Comparison of ENCODE assay signal across 10 cellular contexts in the genomic region with DNA sequence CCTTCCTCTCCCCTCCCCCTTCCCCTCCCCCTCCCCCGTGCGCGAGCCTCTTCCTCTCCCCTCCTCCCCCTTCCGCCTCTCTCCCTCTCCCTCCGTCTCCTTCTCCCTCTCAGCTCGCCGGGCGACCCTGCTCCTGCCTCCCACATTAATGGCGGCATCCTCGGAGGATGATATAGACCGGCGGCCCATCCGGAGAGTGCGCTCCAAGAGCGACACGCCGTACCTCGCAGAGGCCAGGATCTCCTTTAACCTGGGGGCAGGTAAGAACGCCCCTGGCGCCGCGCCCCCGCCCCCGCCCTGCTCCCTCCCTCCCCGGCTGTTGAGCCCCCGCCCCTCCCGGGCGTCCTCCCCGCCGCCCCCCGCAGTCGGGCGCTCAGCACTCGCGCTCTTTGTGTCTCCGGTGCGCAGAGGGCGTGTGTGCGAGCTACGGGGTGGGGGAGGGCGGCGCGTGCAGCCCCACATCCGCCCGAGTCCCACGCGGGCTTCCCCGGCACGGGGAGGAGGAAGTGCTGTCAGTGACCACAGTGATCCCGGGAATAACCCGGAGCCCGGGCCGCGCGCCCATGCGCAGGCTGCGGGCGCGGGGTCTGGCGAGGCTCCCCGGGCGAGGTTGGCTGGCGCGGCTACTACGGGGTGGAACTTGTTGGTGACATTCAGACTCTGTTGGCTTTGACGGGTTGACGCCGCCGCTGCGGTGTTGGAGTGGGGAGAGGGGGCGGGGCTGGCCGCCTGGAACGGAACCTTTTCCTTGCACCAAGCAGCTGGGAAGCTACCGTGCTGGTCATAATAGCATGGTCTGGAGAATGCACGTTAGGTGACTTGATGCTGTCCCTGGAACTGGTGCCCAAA. TPM values are rescaled to one million over a fixed set of nuclear protein-coding genes. Genes with fewer than 3 reads are reported as not detected.
DNase-seq lines count a peak whose midpoint lies in the region; ATAC-seq, FAIRE-seq and TF ChIP-seq lines count a peak whose summit lies in the region.
"Had no signal": no experiment of that assay in that cellular context is flagged by ENCODE, and none has a peak within 500 bp of the region (broad histone marks: within the 10 kb centered on the region; RNA-seq: fewer than 3 reads in every experiment).

No MANE protein-coding gene starts in this region.

- H3K14ac ChIP-seq in neuronal stem cell (ENCODE audit: low read length), result no peak overlapping the region

- H3K79me2 ChIP-seq in HepG2 (ENCODE audit: insufficient read depth, low read length), result no peaks in the 10 kb centered on the region

- H3K9ac ChIP-seq in neuronal stem cell (ENCODE audit: low read depth, low read length, poor library complexity), result peak overlapping the region; percentile 30
- H3K9ac ChIP-seq in HepG2 (ENCODE audit: insufficient read depth, low read depth, low read length), result no peak overlapping the region

- no peak overlapping the region for H3K4ac ChIP-seq in neuronal stem cell (ENCODE audit: low read length)

- H3K4me3 ChIP-seq in coronary artery (peak overlapping the region; percentile 57), neuronal stem cell (ENCODE audit: low read length in 2 of 2) (peak overlapping the region; percentile 22 to 84), HepG2 (replicated peaks in 1 of 3; ENCODE audit: insufficient read depth in 1 of 3, low read depth in 2 of 3, low read length in 3 of 3) (no peak overlapping the region)
- H3K4me3 ChIP-seq in CD4-positive, alpha-beta memory T cell (ENCODE audit: low read length in 2 of 2), result no peak overlapping the region
- H3K4me3 ChIP-seq: lung had no signal

- no peaks in the 10 kb centered on the region for H3K79me1 ChIP-seq in neuronal stem cell (ENCODE audit: low read depth, low read length)

- no peaks in the 10 kb centered on the region for H3K9me3 ChIP-seq in neuronal stem cell (replicated peaks in 1 of 2; ENCODE audit: control insufficient read depth in 2 of 2, insufficient read depth in 1 of 2, low read depth in 1 of 2, low read length in 2 of 2)
- no peaks in the 10 kb centered on the region for H3K9me3 ChIP-seq in CD4-positive, alpha-beta memory T cell (ENCODE audit: control insufficient read depth in 1 of 2, low read length in 2 of 2)
- H3K9me3 ChIP-seq in HepG2 (ENCODE audit: low read length), result no peaks in the 10 kb centered on the region

- no peak overlapping the region for H4K91ac ChIP-seq in neuronal stem cell (ENCODE audit: low read depth, low read length, poor library complexity)

- no peak overlapping the region for H3K27ac Mint-ChIP-seq in CD4-positive, alpha-beta memory T cell

- no peak overlapping the region for H2BK120ac ChIP-seq in neuronal stem cell (ENCODE audit: low read depth, low read length)

- peaks cover 0 to 2% of the 10 kb centered on the region in 2 donors for H3K36me3 Mint-ChIP-seq in CD4-positive, alpha-beta memory T cell

- intact Hi-C loops in CD4-positive, alpha-beta memory T cell (cut with micrococcal nuclease), result no loop called here
- intact Hi-C loops in HepG2 (cut with micrococcal nuclease; ENCODE audit: unreplicated experiment), result no loop called here

- H2AK5ac ChIP-seq in neuronal stem cell (ENCODE audit: low read depth, low read length), result no peak overlapping the region

- H3K27me3 ChIP-seq in neuronal stem cell (ENCODE audit: control insufficient read depth in 3 of 3, insufficient read depth in 3 of 3, low read depth in 1 of 3, low read length in 3 of 3) (peaks cover 0 to 28% (median 17%) of the 10 kb centered on the region in 3 experiments), HepG2 (ENCODE audit: control insufficient read depth in 1 of 2, insufficient read depth in 2 of 2, low read length in 2 of 2) (peaks cover 0 to 3% of the 10 kb centered on the region in 2 experiments; a peak in 1 of 5 replicates)
- no peaks in the 10 kb centered on the region for H3K27me3 ChIP-seq in CD4-positive, alpha-beta memory T cell (ENCODE audit: insufficient read depth, low read length)

- no peak for TF ChIP-seq POLR2A in HepG2 (IDR thresholded peaks at IDR 0.05; ENCODE audit: insufficient read depth in 1 of 2, low read depth in 2 of 2, low read length in 2 of 2)

- H2AFZ ChIP-seq in neuronal stem cell (ENCODE audit: low read length), result peak overlapping the region; percentile 56
- H2AFZ ChIP-seq in HepG2 (ENCODE audit: low read length), result no peak overlapping the region

- WGBS in neuronal stem cell (ENCODE audit: extremely low coverage in 2 of 2, insufficient read length in 2 of 2, insufficient replicate concordance in 1 of 2), 2 donors, result no CpG with 5 or more reads among the region's 75 CpGs
- WGBS in HepG2 (ENCODE audit: low lambda C conversion rate), result 53% methylated on average over 69 of the region's 75 CpGs

- H4K20me1 ChIP-seq in HepG2 (ENCODE audit: insufficient read depth, low read length), result no peaks in the 10 kb centered on the region

- H3K4me2 ChIP-seq in neuronal stem cell (ENCODE audit: insufficient read depth, low read length, poor library complexity, severe bottlenecking) (peak overlapping the region; percentile 95), HepG2 (ENCODE audit: low read depth, low read length) (no peak overlapping the region)

- no peak overlapping the region for H3K23ac ChIP-seq in neuronal stem cell (ENCODE audit: low read depth, low read length, poor library complexity)

- H3K36me3 ChIP-seq in neuronal stem cell (replicated peaks in 1 of 2; ENCODE audit: control insufficient read depth in 2 of 2, insufficient read depth in 2 of 2, low read length in 2 of 2), result no peaks in the 10 kb centered on the region
- H3K36me3 ChIP-seq in CD4-positive, alpha-beta memory T cell (ENCODE audit: insufficient read depth, low read length), result no peaks in the 10 kb centered on the region
- no peaks in the 10 kb centered on the region for H3K36me3 ChIP-seq in HepG2 (replicated peaks in 1 of 2; ENCODE audit: control insufficient read depth in 1 of 2, insufficient read depth in 2 of 2, low read length in 2 of 2)

- TF ChIP-seq CTCF in coronary artery (IDR thresholded peaks at IDR 0.05) (no peak), HepG2 (CRISPR knock-in tag; IDR thresholded peaks at IDR 0.05) (no peak)

- POLR2A ChIA-PET in CD4-positive, alpha-beta memory T cell (lab: Charles Lee; ENCODE audit: partially characterized antibody), result no interaction called here
- POLR2A ChIA-PET in HepG2 (lab: Yijun Ruan, JAX), result no interaction called here

- no peak for FAIRE-seq in HepG2 (lab: Jason Lieb, UNC)
- FAIRE-seq: RCC 7860 had no signal

- in situ Hi-C loops in HepG2 (cut with HindIII; ENCODE audit: extremely low pct_ligation_motif_present, low pct_unique_long_range_greater_than_20kb), result no loop called here

- H4K8ac ChIP-seq in neuronal stem cell (ENCODE audit: low read depth, low read length), result no peak overlapping the region

- DNase-seq in Daoy (ENCODE audit: low read depth) (peak; percentile 53), NCI-H1930 (lab: John Stamatoyannopoulos, UW) (peak; percentile 32 to 56), coronary artery (ENCODE audit: low spot score) (no peak), neuronal stem cell (ENCODE audit: low spot score) (peak; percentile 43), OCI-M1 (lab: John Stamatoyannopoulos, UW) (no peak), HepG2 (ENCODE audit: low spot score) (no peak)
- DNase-seq in CD4-positive, alpha-beta memory T cell, result no peak
- no peak for DNase-seq in activated CD4-positive, alpha-beta T cell treated with anti-CD3 and anti-CD28 coated beads, Interleukin-2, amount 50 U/mL, for 4 hours

- H2BK5ac ChIP-seq in neuronal stem cell (ENCODE audit: low read length), result no peak overlapping the region

- no peak for ATAC-seq in HepG2

- peaks cover 0 to 6% (median 0%) of the 10 kb centered on the region in 4 donors for H3K4me1 Mint-ChIP-seq in CD4-positive, alpha-beta memory T cell

- H3K9me3 Mint-ChIP-seq in CD4-positive, alpha-beta memory T cell, result peaks cover 2 to 33% (median 13%) of the 10 kb centered on the region in 8 donors

- peaks cover 0 to 8% of the 10 kb centered on the region in 2 donors for H3K4me1 ChIP-seq in neuronal stem cell (ENCODE audit: control insufficient read depth in 2 of 2, insufficient read depth in 1 of 2, low read depth in 1 of 2, low read length in 2 of 2)
- H3K4me1 ChIP-seq in CD4-positive, alpha-beta memory T cell (ENCODE audit: insufficient read depth, low read length), result no peaks in the 10 kb centered on the region
- no peaks in the 10 kb centered on the region for H3K4me1 ChIP-seq in HepG2 (ENCODE audit: insufficient read depth, low read length)

- BruUV-seq in HepG2 (replicated peaks; lab: Mats Ljungman, UMichigan), result no TSS peak

- CTCF ChIA-PET in CD4-positive, alpha-beta memory T cell (lab: Charles Lee; ENCODE audit: partially characterized antibody), result no interaction called here
- CTCF ChIA-PET in HepG2 (lab: Yijun Ruan, JAX; ENCODE audit: low intra/inter-chr PET ratio, low total read pairs), result no interaction called here

- peaks cover 26 to 33% of the 10 kb centered on the region in 2 donors for H3K27me3 Mint-ChIP-seq in CD4-positive, alpha-beta memory T cell

- H3K4me3 Mint-ChIP-seq in CD4-positive, alpha-beta memory T cell, result no peak overlapping the region

- no peak overlapping the region for H2BK15ac ChIP-seq in neuronal stem cell (ENCODE audit: low read length)

- H3K18ac ChIP-seq in neuronal stem cell (ENCODE audit: low read length), result peak overlapping the region; percentile 67

- H2BK12ac ChIP-seq in neuronal stem cell (ENCODE audit: low read length), result no peak overlapping the region

- no peak for TF ChIP-seq EP300 in HepG2 (IDR thresholded peaks at IDR 0.05; ENCODE audit: low read depth in 2 of 2, low read length in 2 of 2)
- no peak for TF ChIP-seq EP300 in HepG2 (CRISPR knock-in tag; IDR thresholded peaks at IDR 0.05; ENCODE audit: borderline replicate concordance)

- H3K27ac ChIP-seq in coronary artery (no peak overlapping the region), neuronal stem cell (replicated peaks; ENCODE audit: low read length) (no peak overlapping the region), HepG2 (ENCODE audit: extremely low read length, insufficient read depth, low read length) (no peak overlapping the region)
- H3K27ac ChIP-seq in CD4-positive, alpha-beta memory T cell (ENCODE audit: low read depth, low read length), result no peak overlapping the region

- TF ChIP-seq RAD21 in HepG2 (CRISPR knock-in tag; IDR thresholded peaks at IDR 0.05), result no peak

RNA-seq across cellular contexts. Expression of a gene that starts 33.2 kb away (rescaled TPM):
- 4.1 and 13.2 TPM in 2 replicates for total RNA-seq in Daoy (2014; rRNA removed; shearing (Covaris generic))
- 9.4 TPM for polyA plus RNA-seq in neuronal stem cell (2013, experiment 1 of 2)
- polyA plus RNA-seq in neuronal stem cell (2013, experiment 2 of 2), result 9.9 TPM
- total RNA-seq in CD4-positive, alpha-beta memory T cell, result under 1 TPM; 0.44 TPM
- polyA plus RNA-seq in CD4-positive, alpha-beta memory T cell, result under 1 TPM; 0.03 to 0.40 TPM
- total RNA-seq in HepG2 (2016; rRNA removed; fragmentation: Illumina TruSeq; extraction: Trizol), result 0.09 TPM in 1 of 2 replicates, not detected in the other
- under 0.01 TPM in 1 of 2 replicates, not detected in the other for total RNA-seq in HepG2 (2016; cell fraction: cytosol; rRNA removed; fragmentation: Illumina TruSeq; extraction: Trizol; ENCODE audit: low read depth)
- total RNA-seq in HepG2 (2016; cell fraction: insoluble cytoplasmic fraction; rRNA removed; fragmentation: Illumina TruSeq; extraction: Trizol), result 0.06 TPM in 1 of 2 replicates, not detected in the other
- total RNA-seq in HepG2 (2016; cell fraction: membrane; rRNA removed; fragmentation: Illumina TruSeq; extraction: Trizol), result 0.06 TPM in 1 of 2 replicates, not detected in the other
- not detected in 2 replicates for total RNA-seq in HepG2 (2016; cell fraction: nucleus; rRNA removed; fragmentation: Illumina TruSeq; extraction: Trizol)
- polyA plus RNA-seq in HepG2 (2011; rRNA removed), result 0.04 TPM in 1 of 2 replicates, not detected in the other
- not detected in 2 replicates for polyA plus RNA-seq in HepG2 (2011; cell fraction: cytosol; rRNA removed)
- 0.03 and 0.10 TPM in 2 replicates for polyA plus RNA-seq in HepG2 (2011; cell fraction: nucleus; rRNA removed)
- 0.50 and 0.79 TPM in 2 replicates for polyA plus RNA-seq in HepG2 (2012)
- polyA plus RNA-seq in HepG2 (2016; cell fraction: cytosol; fragmentation: Illumina TruSeq; extraction: Trizol; ENCODE audit: low read depth), result not detected in 2 replicates
- polyA plus RNA-seq in HepG2 (2016; cell fraction: insoluble cytoplasmic fraction; fragmentation: Illumina TruSeq; extraction: Trizol; ENCODE audit: low read depth), result not detected in 2 replicates
- not detected in 2 replicates for polyA plus RNA-seq in HepG2 (2016; cell fraction: membrane; fragmentation: Illumina TruSeq; extraction: Trizol; ENCODE audit: low read depth)
- polyA plus RNA-seq in HepG2 (2016; cell fraction: nucleus; fragmentation: Illumina TruSeq; extraction: Trizol; ENCODE audit: insufficient read depth, low read depth), result not detected in 2 replicates
- polyA minus RNA-seq in HepG2 (2011; rRNA and poly(A)+ RNA removed; ENCODE audit: low replicate concordance), result 0.04 and 0.26 TPM in 2 replicates
- polyA minus RNA-seq in HepG2 (2011; cell fraction: cytosol; rRNA and poly(A)+ RNA removed), result not detected in 2 replicates
- polyA minus RNA-seq in HepG2 (2011; cell fraction: nucleus; rRNA and poly(A)+ RNA removed), result not detected in 2 replicates

Comparison
In these comparisons a context has a peak if more than half of its experiments do, and no peak if none do; other contexts are left out.
1. DNase-seq: peak in Daoy (single experiment), NCI-H1930 (2 of 2) and neuronal stem cell (single experiment); none in coronary artery (single experiment), CD4-positive, alpha-beta memory T cell (0 of 5), activated CD4-positive, alpha-beta T cell treated with anti-CD3 and anti-CD28 coated beads, Interleukin-2, amount 50 U/mL, for 4 hours (0 of 2), OCI-M1 (single experiment) and HepG2 (single experiment).
2. H3K4me3 ChIP-seq: peak in coronary artery (single experiment) and neuronal stem cell (2 of 2); none in CD4-positive, alpha-beta memory T cell (0 of 2) and HepG2 (0 of 3).